ENCODE assay signal across 14 cellular contexts in the genomic region with DNA sequence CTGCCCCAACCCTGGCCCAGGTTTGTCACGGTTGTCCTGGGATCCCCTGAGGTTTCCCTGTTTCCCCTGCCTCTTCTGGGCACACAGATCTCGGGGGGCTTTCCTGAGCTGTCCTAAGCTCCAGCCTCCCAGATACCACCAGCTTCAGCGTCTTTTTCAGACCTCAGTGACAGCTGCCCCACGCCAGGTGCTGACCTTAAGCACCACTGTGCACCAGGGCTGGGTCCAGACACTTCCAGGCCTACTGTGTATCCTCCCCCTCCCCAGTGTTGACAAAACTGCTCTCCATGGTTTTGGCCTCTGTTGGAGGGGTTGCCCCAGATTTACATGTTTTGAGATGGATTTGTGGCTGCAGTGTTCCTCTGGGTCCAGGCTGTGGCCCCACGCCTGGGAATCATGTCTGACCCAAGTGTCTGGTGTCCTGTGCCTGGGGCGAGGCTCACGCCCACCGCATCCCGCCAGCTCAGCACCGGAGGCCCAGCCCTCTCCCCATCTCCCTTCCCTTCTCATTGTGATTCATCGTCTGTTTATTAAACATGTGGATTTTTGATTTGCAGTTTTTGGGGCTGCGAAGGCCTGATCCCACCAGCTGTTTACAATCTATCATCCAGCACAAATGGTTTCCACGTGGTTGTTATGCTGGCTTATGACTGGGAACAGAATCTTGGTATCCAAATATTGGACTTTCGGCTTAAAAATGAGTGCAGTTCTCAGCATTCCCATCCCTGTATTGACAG.
DNase-seq lines count a peak whose midpoint lies in the region; ATAC-seq and TF ChIP-seq lines count a peak whose summit lies in the region.
"Had no signal": no experiment of that assay in that cellular context is flagged by ENCODE, and none has a peak within 500 bp of the region (broad histone marks: within the 10 kb centered on the region; RNA-seq: fewer than 3 reads in every experiment).

No MANE protein-coding gene starts in this region.

- no peaks in the 10 kb centered on the region for H3K4me1 Mint-ChIP-seq in T-helper 2 cell treated with Interferon-gamma antibody and Interleukin-4, amounts not matched to agents 5 μg/mL and 100 μg/mL, for 36 hours (ENCODE audit: low read depth)
- H3K4me1 Mint-ChIP-seq: naive B cell had no signal

- no peak overlapping the region for H3K27ac Mint-ChIP-seq in T-helper 2 cell treated with Interferon-gamma antibody and Interleukin-4, amounts not matched to agents 5 μg/mL and 100 μg/mL, for 36 hours

- TF ChIP-seq CTCF in AG10803 (conservative IDR thresholded peaks at IDR 0.05; ENCODE audit: low read length) = no peak
- TF ChIP-seq CTCF in fibroblast of villous mesenchyme (IDR thresholded peaks at IDR 0.05; ENCODE audit: insufficient read depth, low read depth, low read length) = no peak

- H3K27me3 Mint-ChIP-seq in T-helper 2 cell treated with Interferon-gamma antibody and Interleukin-4, amounts not matched to agents 5 μg/mL and 100 μg/mL, for 36 hours (ENCODE audit: low read depth) = peaks cover 36% of the 10 kb centered on the region

- ATAC-seq in HG03460 (IDR thresholded peaks at IDR 0.05; ENCODE audit: unreplicated experiment) = no peak

- H3K4me3 Mint-ChIP-seq in T-helper 2 cell treated with Interferon-gamma antibody and Interleukin-4, amounts not matched to agents 5 μg/mL and 100 μg/mL, for 36 hours = no peak overlapping the region
- H3K4me3 Mint-ChIP-seq: CD14-positive monocyte had no signal

- intact Hi-C loops in posterior vena cava (cut with DNase I) = no loop called here

- no peaks in the 10 kb centered on the region for H3K9me3 Mint-ChIP-seq in T-helper 2 cell treated with Interferon-gamma antibody and Interleukin-4, amounts not matched to agents 5 μg/mL and 100 μg/mL, for 36 hours

- no peak overlapping the region for H3K4me3 ChIP-seq in AG10803 (ENCODE audit: low read length)
- H3K4me3 ChIP-seq in fibroblast of villous mesenchyme (ENCODE audit: low read depth, low read length) = no peak overlapping the region

- no peaks in the 10 kb centered on the region for H3K36me3 Mint-ChIP-seq in T-helper 2 cell treated with Interferon-gamma antibody and Interleukin-4, amounts not matched to agents 5 μg/mL and 100 μg/mL, for 36 hours (ENCODE audit: low read depth)
- H3K36me3 Mint-ChIP-seq: naive B cell had no signal

- DNase-seq in AG10803 (ENCODE audit: low read depth) (peak; percentile 91), LHCN-M2 (ENCODE audit: low read depth) (peak; percentile 93), fibroblast of villous mesenchyme (ENCODE audit: low read depth) (peak; percentile 86), posterior vena cava (ENCODE audit: low spot score) (peak; percentile 79), mucosa of gallbladder (ENCODE audit: low spot score) (no peak)
- no peak for DNase-seq in T-helper 2 cell treated with Interferon-gamma antibody and Interleukin-4, amounts not matched to agents 5 μg/mL and 100 μg/mL, for 36 hours (ENCODE audit: low spot score)
- DNase-seq in activated T-cell treated with anti-CD3 and anti-CD28 coated beads, Interleukin-2, amount 50 U/mL, for 1 hour = no peak
- DNase-seq: activated CD4-positive, CD25-positive, alpha-beta regulatory T cell treated with anti-CD3 and anti-CD28 coated beads, Interleukin-2, amount 50 U/mL, for 72 hours; activated effector memory CD4-positive, alpha-beta T cell treated with Interleukin-2 at 50 U/mL for 16 hours; naive B cell; NCI-H187; stimulated activated CD8-positive, alpha-beta memory T cell treated with anti-CD3 and anti-CD28 coated beads, Interleukin-4, amount 100 ng/mL, for 48 hours had no signal

Comparison
In these comparisons a context has a peak if more than half of its experiments do, and no peak if none do; other contexts are left out.
1. DNase-seq: peak in AG10803 (single experiment), LHCN-M2 (single experiment), fibroblast of villous mesenchyme (single experiment) and posterior vena cava (single experiment); none in mucosa of gallbladder (single experiment), T-helper 2 cell treated with Interferon-gamma antibody and Interleukin-4, amounts not matched to agents 5 μg/mL and 100 μg/mL, for 36 hours (single experiment) and activated T-cell treated with anti-CD3 and anti-CD28 coated beads, Interleukin-2, amount 50 U/mL, for 1 hour (single experiment).